In the genomic region with DNA sequence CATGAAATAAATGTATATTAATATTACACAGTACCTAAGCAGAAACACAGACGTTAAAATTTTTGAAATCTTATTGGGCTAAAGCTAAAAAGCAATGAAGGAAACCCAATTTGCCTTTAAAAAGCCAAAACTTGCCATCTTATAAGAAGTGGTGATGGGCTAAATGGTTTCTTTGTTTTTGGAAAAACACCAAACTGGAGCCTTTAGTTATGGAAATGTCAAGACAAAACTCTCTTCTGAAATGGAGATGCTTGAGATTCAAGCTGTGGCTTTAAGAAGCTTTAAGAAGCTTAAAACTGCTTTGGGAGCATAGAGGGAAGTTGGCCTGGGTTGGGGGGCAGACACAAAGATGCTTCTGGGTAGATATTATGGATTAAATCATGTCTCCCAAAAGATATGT, we compare ENCODE assay signal across 22 cellular contexts.
"Had no signal": no experiment of that assay in that cellular context is flagged by ENCODE, and none has a peak within 500 bp of the region (broad histone marks: within the 10 kb centered on the region; RNA-seq: fewer than 3 reads in every experiment).

No MANE protein-coding gene starts in this region.

- H3K27me3 Mint-ChIP-seq: activated CD8-positive, alpha-beta memory T cell treated with anti-CD3 and anti-CD28 coated beads, Interleukin-2, amount 10 ng/mL, durations not matched to agents 7 days and 5 days; activated naive CD4-positive, alpha-beta T cell treated with anti-CD3 and anti-CD28 coated beads, Interleukin-2, amount 50 U/mL, for 24 hours; activated T-cell treated with anti-CD3 and anti-CD28 coated beads, Interleukin-2, amount 50 U/mL, for 24 hours had no signal

- ATAC-seq: activated CD8-positive, alpha-beta memory T cell treated with anti-CD3 and anti-CD28 coated beads, Interleukin-2, amount 10 ng/mL, durations not matched to agents 7 days and 5 days; PC-3 had no signal

- H3K9me3 Mint-ChIP-seq: activated naive CD4-positive, alpha-beta T cell treated with anti-CD3 and anti-CD28 coated beads, Interleukin-2, amount 50 U/mL, for 24 hours had no signal

- H3K36me3 Mint-ChIP-seq: activated CD8-positive, alpha-beta memory T cell treated with anti-CD3 and anti-CD28 coated beads, Interleukin-2, amount 10 ng/mL, durations not matched to agents 7 days and 5 days; activated naive CD4-positive, alpha-beta T cell treated with anti-CD3 and anti-CD28 coated beads, Interleukin-2, amount 50 U/mL, for 24 hours had no signal

- H3K27ac Mint-ChIP-seq: activated CD8-positive, alpha-beta memory T cell treated with anti-CD3 and anti-CD28 coated beads, Interleukin-2, amount 10 ng/mL, durations not matched to agents 7 days and 5 days; activated naive CD4-positive, alpha-beta T cell treated with anti-CD3 and anti-CD28 coated beads, Interleukin-2, amount 50 U/mL, for 24 hours; activated T-cell treated with anti-CD3 and anti-CD28 coated beads, Interleukin-2, amount 50 U/mL, for 24 hours; activated T-helper 1 cell treated with anti-CD3 and anti-CD28 coated beads, Interleukin-12 subunit alpha, Interleukin-12 subunit beta, Interleukin-2, Interleukin-4 antibody, amounts not matched to agents 30 ng/mL and 10 ng/mL and 1 ng/mL, durations not matched to agents 14 hours and 24 hours and 36 hours; T-helper 1 cell treated with Interleukin-12 subunit alpha and Interleukin-12 subunit beta and Interleukin-4 antibody, amounts not matched to agents 30 μg/mL and 1 μg/mL, for 36 hours had no signal

- DNase-seq: activated CD4-positive, alpha-beta T cell treated with anti-CD3 and anti-CD28 coated beads for 48 hours; activated CD4-positive, alpha-beta T cell treated with anti-CD3 and anti-CD28 coated beads, Interleukin-2, amount 50 U/mL, for 4 hours; activated CD4-positive, CD25-positive, alpha-beta regulatory T cell treated with anti-CD3 and anti-CD28 coated beads, Interleukin-2, amount 50 U/mL, for 72 hours; activated CD8-positive, alpha-beta memory T cell treated with anti-CD3 and anti-CD28 coated beads, Interleukin-2, amount 10 ng/mL, durations not matched to agents 7 days and 5 days; activated effector memory CD4-positive, alpha-beta T cell treated with Interleukin-2 at 50 U/mL for 16 hours; activated naive CD4-positive, alpha-beta T cell; activated T-cell treated with anti-CD3 and anti-CD28 coated beads, Interleukin-2, amount 50 U/mL, for 24 hours; aorta; central memory CD4-positive, alpha-beta T cell; Karpas-422; MM.1S; NCI-H1105 treated with DMSO at 0.1 percent for 48 hours; NCI-H1436 treated with DMSO at 0.1 percent for 48 hours; NCI-H187; NCI-H2081 treated with DMSO at 0.1 percent for 48 hours; NCI-H446; NCI-H524; PC-3; SHP77 treated with DMSO at 0.1 percent for 48 hours had no signal

- H3K4me3 Mint-ChIP-seq: activated CD8-positive, alpha-beta memory T cell treated with anti-CD3 and anti-CD28 coated beads, Interleukin-2, amount 10 ng/mL, durations not matched to agents 7 days and 5 days; activated naive CD4-positive, alpha-beta T cell treated with anti-CD3 and anti-CD28 coated beads, Interleukin-2, amount 50 U/mL, for 24 hours; activated T-cell treated with anti-CD3 and anti-CD28 coated beads, Interleukin-2, amount 50 U/mL, for 24 hours; activated T-helper 1 cell treated with anti-CD3 and anti-CD28 coated beads, Interleukin-12 subunit alpha, Interleukin-12 subunit beta, Interleukin-2, Interleukin-4 antibody, amounts not matched to agents 30 ng/mL and 10 ng/mL and 1 ng/mL, durations not matched to agents 14 hours and 24 hours and 36 hours; T-helper 1 cell treated with Interleukin-12 subunit alpha and Interleukin-12 subunit beta and Interleukin-4 antibody, amounts not matched to agents 30 μg/mL and 1 μg/mL, for 36 hours had no signal

- H3K4me1 Mint-ChIP-seq: activated CD8-positive, alpha-beta memory T cell treated with anti-CD3 and anti-CD28 coated beads, Interleukin-2, amount 10 ng/mL, durations not matched to agents 7 days and 5 days; activated naive CD4-positive, alpha-beta T cell treated with anti-CD3 and anti-CD28 coated beads, Interleukin-2, amount 50 U/mL, for 24 hours had no signal
